In the genomic region with DNA sequence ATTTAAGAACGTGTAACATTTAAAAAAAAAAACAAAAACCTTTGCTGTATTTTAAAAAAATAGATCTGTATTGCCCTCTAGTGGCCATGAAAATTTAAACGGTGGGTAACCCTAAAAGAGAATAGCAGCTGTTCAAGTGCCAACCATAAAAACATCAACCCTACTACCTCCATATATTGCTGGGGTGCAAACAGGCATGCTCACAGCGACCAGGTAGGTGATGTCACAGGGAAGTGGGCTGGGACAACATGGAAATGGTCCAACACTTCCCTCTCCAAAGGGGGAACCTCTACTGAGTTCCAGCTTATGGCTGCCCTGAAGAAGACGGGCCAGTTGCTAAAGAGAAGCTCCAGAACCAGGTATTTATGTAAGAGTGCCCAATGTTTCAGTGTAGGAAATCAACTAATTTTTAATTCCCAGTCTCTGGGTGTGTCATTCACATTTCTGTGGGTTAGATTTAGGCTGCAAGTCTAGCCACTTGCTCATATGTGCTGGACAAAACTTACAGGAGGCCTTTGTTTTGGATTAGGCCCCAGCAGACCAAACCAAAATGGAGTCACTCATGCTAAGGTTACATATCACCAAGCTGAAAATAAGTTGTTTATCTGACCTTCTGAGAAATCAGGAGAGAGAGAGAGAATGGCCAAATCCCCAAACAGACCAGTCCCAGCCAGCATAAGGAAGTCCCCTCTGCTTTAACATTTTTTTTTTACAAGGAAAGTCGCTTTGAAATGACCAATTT, we compare ENCODE assay signal across 9 cellular contexts. TPM values are rescaled to one million over a fixed set of nuclear protein-coding genes. Genes with fewer than 3 reads are reported as not detected.
DNase-seq lines count a peak whose midpoint lies in the region; ATAC-seq and TF ChIP-seq lines count a peak whose summit lies in the region.
"Had no signal": no experiment of that assay in that cellular context is flagged by ENCODE, and none has a peak within 500 bp of the region (broad histone marks: within the 10 kb centered on the region; RNA-seq: fewer than 3 reads in every experiment).

No MANE protein-coding gene starts in this region.

- H3K27me3 ChIP-seq in Karpas-422 (ENCODE audit: low read length) = peaks cover 7% of the 10 kb centered on the region; the same call in 1 of the 2 replicates
- H3K27me3 ChIP-seq in transverse colon = no peaks in the 10 kb centered on the region

- no peaks in the 10 kb centered on the region for H3K79me2 ChIP-seq in Karpas-422 (ENCODE audit: low read length)

- no peak overlapping the region for H3K4me3 Mint-ChIP-seq in glutamatergic neuron (ENCODE audit: unreplicated experiment)
- H3K4me3 Mint-ChIP-seq: immature natural killer cell had no signal

- H2AFZ ChIP-seq in Karpas-422 (ENCODE audit: low read length) = no peak overlapping the region

- no peak for TF ChIP-seq EP300 in transverse colon (IDR thresholded peaks at IDR 0.05; ENCODE audit: low read depth)

- H3K4me1 Mint-ChIP-seq in glutamatergic neuron (ENCODE audit: low read depth, unreplicated experiment) = peaks cover 1% of the 10 kb centered on the region
- H3K4me1 Mint-ChIP-seq: immature natural killer cell had no signal

- H3K36me3 ChIP-seq in Karpas-422 (ENCODE audit: insufficient read depth, low read length) (no peaks in the 10 kb centered on the region), transverse colon (no peaks in the 10 kb centered on the region)

- TF ChIP-seq CTCF in glutamatergic neuron (IDR thresholded peaks at IDR 0.05; ENCODE audit: partially characterized antibody, unreplicated experiment) = peak; percentile 83
- TF ChIP-seq CTCF in transverse colon (IDR thresholded peaks at IDR 0.05) = peak in 4 of 5 experiments; percentile 31 to 55 (median 47)

- 30 to 39% methylated on average over 4 to 5 of the region's 5 CpGs for WGBS in transverse colon (ENCODE audit: low coverage in 1 of 2), 2 donors

- DNase-seq in DMS79 treated with DMSO at 0.1 percent for 48 hours (lab: John Stamatoyannopoulos, UW) (peak; percentile 59), Karpas-422 (peak; percentile 79), glutamatergic neuron (no peak), transverse colon (no peak)
- DNase-seq in activated effector memory CD4-positive, alpha-beta T cell treated with Interleukin-2 at 50 U/mL for 16 hours = no peak
- DNase-seq in activated T-cell treated with anti-CD3 and anti-CD28 coated beads, Interleukin-2, amount 50 U/mL, for 1 hour = no peak

- H3K4me1 ChIP-seq in Karpas-422 (ENCODE audit: low read length) (no peaks in the 10 kb centered on the region), transverse colon (no peaks in the 10 kb centered on the region)

- H3K27ac ChIP-seq in Karpas-422 (ENCODE audit: low read length) (no peak overlapping the region), transverse colon (no peak overlapping the region)

- no peak overlapping the region for H3K4me3 ChIP-seq in Karpas-422 (ENCODE audit: low read length)
- H3K4me3 ChIP-seq in transverse colon = no peak overlapping the region

- no peaks in the 10 kb centered on the region for H3K9me2 ChIP-seq in Karpas-422 (replicated peaks; ENCODE audit: insufficient read depth, low read length)

- intact Hi-C loops in transverse colon (cut with DNase I; ENCODE audit: low total_unique reads) = no loop called here

- H3K9me3 ChIP-seq in Karpas-422 (ENCODE audit: low read length) = no peaks in the 10 kb centered on the region; the same call in 1 of the 2 replicates
- H3K9me3 ChIP-seq in transverse colon = no peaks in the 10 kb centered on the region

- no peaks in the 10 kb centered on the region for H3K27me3 Mint-ChIP-seq in glutamatergic neuron (ENCODE audit: unreplicated experiment)

- TF ChIP-seq POLR2A in transverse colon (IDR thresholded peaks at IDR 0.05) = no peak

- no peak overlapping the region for H3K4me2 ChIP-seq in Karpas-422 (ENCODE audit: low read depth, low read length, poor library complexity, severe bottlenecking)

- no peaks in the 10 kb centered on the region for H3K9me3 Mint-ChIP-seq in glutamatergic neuron (ENCODE audit: unreplicated experiment)

- no peak overlapping the region for H3K9ac ChIP-seq in Karpas-422 (ENCODE audit: low read length)

- H4K20me1 ChIP-seq in Karpas-422 (ENCODE audit: insufficient read depth, low read depth, low read length) = no peaks in the 10 kb centered on the region

- no peak overlapping the region for H3K27ac Mint-ChIP-seq in glutamatergic neuron (ENCODE audit: unreplicated experiment)
- H3K27ac Mint-ChIP-seq: immature natural killer cell had no signal

- ATAC-seq in SK-N-SH treated with all-trans-retinoic acid at 6 μM for 48 hours (peak; percentile 40; the same call in 2 of the 3 replicates), GM19397 (IDR thresholded peaks at IDR 0.05; ENCODE audit: unreplicated experiment) (no peak)

- peaks cover 8% of the 10 kb centered on the region for H3K36me3 Mint-ChIP-seq in glutamatergic neuron (ENCODE audit: unreplicated experiment)
- H3K36me3 Mint-ChIP-seq: immature natural killer cell had no signal

- in situ Hi-C loops in transverse colon (cut with MboI; ENCODE audit: low pct_ligation_motif_present in 1 of 4, low pct_unique_long_range_greater_than_20kb in 1 of 4, low sequenced_read_pairs in 3 of 4) = no loop called here

TF ChIP-seq in SK-N-SH treated with all-trans-retinoic acid at 6 μM for 48 hours, 23 proteins besides CTCF, POLR2A, EP300 and RAD21:
- TF ChIP-seq PPARA (CRISPR knock-in tag; IDR thresholded peaks at IDR 0.05; ENCODE audit: borderline replicate concordance) (no peak), ZNF565 (CRISPR knock-in tag; conservative IDR thresholded peaks at IDR 0.05; ENCODE audit: low read depth) (no peak), ESRRG (CRISPR knock-in tag; IDR thresholded peaks at IDR 0.05) (no peak), TCF4 (CRISPR knock-in tag; IDR thresholded peaks at IDR 0.05; ENCODE audit: borderline replicate concordance) (no peak), ISL1 (CRISPR knock-in tag; IDR thresholded peaks at IDR 0.05) (no peak), CSDC2 (CRISPR knock-in tag; IDR thresholded peaks at IDR 0.05) (no peak), GLIS3 (CRISPR knock-in tag; IDR thresholded peaks at IDR 0.05) (no peak), TOX (CRISPR knock-in tag; IDR thresholded peaks at IDR 0.05; ENCODE audit: borderline replicate concordance) (no peak), OSR1 (CRISPR knock-in tag; IDR thresholded peaks at IDR 0.05) (no peak), BACH2 (CRISPR knock-in tag; IDR thresholded peaks at IDR 0.05; ENCODE audit: borderline replicate concordance) (no peak), CREB5 (CRISPR knock-in tag; IDR thresholded peaks at IDR 0.05; ENCODE audit: low read depth) (no peak)
- TF ChIP-seq, protein P1, sequence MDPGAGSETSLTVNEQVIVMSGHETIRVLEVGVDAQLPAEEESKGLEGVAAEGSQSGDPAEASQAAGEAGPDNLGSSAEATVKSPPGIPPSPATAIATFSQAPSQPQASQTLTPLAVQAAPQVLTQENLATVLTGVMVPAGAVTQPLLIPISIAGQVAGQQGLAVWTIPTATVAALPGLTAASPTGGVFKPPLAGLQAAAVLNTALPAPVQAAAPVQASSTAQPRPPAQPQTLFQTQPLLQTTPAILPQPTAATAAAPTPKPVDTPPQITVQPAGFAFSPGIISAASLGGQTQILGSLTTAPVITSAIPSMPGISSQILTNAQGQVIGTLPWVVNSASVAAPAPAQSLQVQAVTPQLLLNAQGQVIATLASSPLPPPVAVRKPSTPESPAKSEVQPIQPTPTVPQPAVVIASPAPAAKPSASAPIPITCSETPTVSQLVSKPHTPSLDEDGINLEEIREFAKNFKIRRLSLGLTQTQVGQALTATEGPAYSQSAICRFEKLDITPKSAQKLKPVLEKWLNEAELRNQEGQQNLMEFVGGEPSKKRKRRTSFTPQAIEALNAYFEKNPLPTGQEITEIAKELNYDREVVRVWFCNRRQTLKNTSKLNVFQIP (CRISPR knock-in tag; IDR thresholded peaks at IDR 0.05; ENCODE audit: borderline replicate concordance, low read depth) = no peak

RNA-seq across cellular contexts. Expression of gene SKA1, which starts 54.5 kb away (rescaled TPM):
- total RNA-seq in Karpas-422 (2014; rRNA removed; shearing (Covaris generic); ENCODE audit: low replicate concordance) = 20.3 and 28.8 TPM in 2 replicates
- total RNA-seq in glutamatergic neuron (ENCODE audit: unreplicated experiment) (2.0 TPM), transverse colon (1 to 10 TPM in 1 of 4 donors, under 1 TPM in 1, not detected in 2; 0.14 to 4.2 TPM)

Comparison
In these comparisons a context has a peak if more than half of its experiments do, and no peak if none do; other contexts are left out.
1. DNase-seq: peak in DMS79 treated with DMSO at 0.1 percent for 48 hours (single experiment) and Karpas-422 (single experiment); none in glutamatergic neuron (single experiment), transverse colon (single experiment), activated effector memory CD4-positive, alpha-beta T cell treated with Interleukin-2 at 50 U/mL for 16 hours (single experiment) and activated T-cell treated with anti-CD3 and anti-CD28 coated beads, Interleukin-2, amount 50 U/mL, for 1 hour (single experiment).